12 cellular contexts compared by ENCODE assay signal in the genomic region with DNA sequence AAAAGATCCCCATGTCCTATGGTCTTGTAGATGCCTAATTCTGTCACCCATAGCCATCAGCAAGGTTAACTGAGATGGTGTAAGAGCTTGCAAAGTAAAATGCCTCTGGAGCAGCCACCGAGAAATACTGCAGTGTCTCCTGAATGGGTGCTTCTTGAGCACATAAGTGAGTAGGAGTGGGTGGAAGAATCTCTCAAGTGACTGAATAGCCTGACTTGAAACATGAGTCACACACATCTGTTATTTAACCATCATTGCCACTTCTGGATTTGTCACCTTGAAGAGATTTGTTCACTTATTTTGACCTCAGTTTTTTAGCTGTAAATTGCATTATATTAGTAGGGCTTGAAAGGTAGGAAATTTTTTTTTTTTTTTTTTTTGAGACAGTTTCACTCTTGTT. TPM values are rescaled to one million over a fixed set of nuclear protein-coding genes. Genes with fewer than 3 reads are reported as not detected.
A peak's percentile ranks its signal among the peaks of the same experiment; 100 is the strongest.
DNase-seq lines count a peak whose midpoint lies in the region; ATAC-seq, FAIRE-seq and TF ChIP-seq lines count a peak whose summit lies in the region.
"Had no signal": no experiment of that assay in that cellular context is flagged by ENCODE, and none has a peak within 500 bp of the region (broad histone marks: within the 10 kb centered on the region; RNA-seq: fewer than 3 reads in every experiment).

No MANE protein-coding gene starts in this region.

- no peaks in the 10 kb centered on the region for H3K27me3 ChIP-seq in foreskin keratinocyte
- H3K27me3 ChIP-seq: sigmoid colon, SJSA1 had no signal

- POLR2A ChIA-PET in RWPE1 (lab: Yijun Ruan, JAX; ENCODE audit: low non-redundant PET) = no interaction called here

- no peak overlapping the region for H3K27ac ChIP-seq in RWPE1
- no peak overlapping the region for H3K27ac ChIP-seq in foreskin keratinocyte
- H3K27ac ChIP-seq: sigmoid colon, SJSA1 had no signal

- peak; percentile 40 for DNase-seq in stimulated activated CD4-positive, alpha-beta T cell treated with anti-CD3 and anti-CD28 coated beads, Interleukin-1b, Interleukin-23, amount 100 ng/mL, for 48 hours
- DNase-seq in stimulated activated CD4-positive, alpha-beta T cell treated with anti-CD3 and anti-CD28 coated beads, Interleukin-4, amount 100 ng/mL, for 1 hour = no peak
- DNase-seq in RWPE1 (ENCODE audit: low spot score) (peak; percentile 4), foreskin keratinocyte (peak; percentile 26 to 33), urothelium cell line (ENCODE audit: low spot score) (peak; percentile 0), NCI-H2196 (lab: John Stamatoyannopoulos, UW; ENCODE audit: unreplicated experiment) (no peak)
- no peak for DNase-seq in NK-92 treated with Interleukin-12 subunit alpha and Interleukin-12 subunit beta, amount 100 ng/mL, for 24 hours (lab: John Stamatoyannopoulos, UW)
- DNase-seq: NCI-H1930, sigmoid colon had no signal

- H3K4me1 ChIP-seq in foreskin keratinocyte = peaks cover 11% of the 10 kb centered on the region
- H3K4me1 ChIP-seq: SJSA1 had no signal

- no peak for FAIRE-seq in urothelium cell line (lab: Jason Lieb, UNC)

- ATAC-seq in foreskin keratinocyte (peak; percentile 31), HG03354 (IDR thresholded peaks at IDR 0.05; ENCODE audit: poor library complexity, severe bottlenecking, unreplicated experiment) (no peak)
- ATAC-seq: left lobe of liver had no signal

- CTCF ChIA-PET in RWPE1 (lab: Yijun Ruan, JAX) = no interaction called here

- TF ChIP-seq CTCF in RWPE1 (conservative IDR thresholded peaks at IDR 0.05; ENCODE audit: low read depth) = no peak
- TF ChIP-seq CTCF in foreskin keratinocyte (conservative IDR thresholded peaks at IDR 0.05) = no peak

RNA-seq across cellular contexts. Expression of a gene that starts 2.3 kb away (rescaled TPM):
- 10.8 and 13.7 TPM in 2 replicates for total RNA-seq in foreskin keratinocyte
- polyA plus RNA-seq in foreskin keratinocyte = 2.0 and 4.0 TPM in 2 replicates

RNA-seq across cellular contexts. Expression of a gene that starts 57.5 kb away (rescaled TPM):
- 6.9 and 10.3 TPM in 2 replicates for total RNA-seq in foreskin keratinocyte
- polyA plus RNA-seq in foreskin keratinocyte = 3.6 and 4.0 TPM in 2 replicates

Comparison
In these comparisons a context has a peak if more than half of its experiments do, and no peak if none do; other contexts are left out.
1. DNase-seq: peak in stimulated activated CD4-positive, alpha-beta T cell treated with anti-CD3 and anti-CD28 coated beads, Interleukin-1b, Interleukin-23, amount 100 ng/mL, for 48 hours (single experiment), RWPE1 (single experiment), foreskin keratinocyte (2 of 2) and urothelium cell line (single experiment); none in stimulated activated CD4-positive, alpha-beta T cell treated with anti-CD3 and anti-CD28 coated beads, Interleukin-4, amount 100 ng/mL, for 1 hour (single experiment), NCI-H2196 (single experiment) and NK-92 treated with Interleukin-12 subunit alpha and Interleukin-12 subunit beta, amount 100 ng/mL, for 24 hours (single experiment).